10 cellular contexts compared by ENCODE assay signal in the genomic region with DNA sequence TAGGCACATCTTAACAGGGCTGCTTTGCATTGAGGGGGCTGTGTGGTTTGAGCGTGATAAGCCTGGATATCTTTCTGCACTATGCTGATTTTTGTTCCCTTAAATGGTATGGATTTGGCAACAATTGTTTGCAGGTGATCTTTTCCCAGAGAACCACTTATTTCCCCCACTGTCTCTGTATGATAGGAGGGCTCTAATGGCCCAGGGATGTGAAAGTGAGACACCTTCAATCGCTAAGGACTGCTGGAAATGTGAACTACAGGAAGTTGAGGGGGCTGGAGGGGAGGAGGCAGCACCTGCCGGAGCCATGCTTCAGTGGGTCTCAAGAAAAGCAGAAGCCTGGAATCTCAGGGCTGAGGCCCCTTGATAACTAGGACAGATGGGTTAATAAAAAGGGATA. TPM values are rescaled to one million over a fixed set of nuclear protein-coding genes. Genes with fewer than 3 reads are reported as not detected.
DNase-seq lines count a peak whose midpoint lies in the region; ATAC-seq, FAIRE-seq and TF ChIP-seq lines count a peak whose summit lies in the region.
"Had no signal": no experiment of that assay in that cellular context is flagged by ENCODE, and none has a peak within 500 bp of the region (broad histone marks: within the 10 kb centered on the region; RNA-seq: fewer than 3 reads in every experiment).

No MANE protein-coding gene starts in this region.

- no peaks in the 10 kb centered on the region for H3K27me3 Mint-ChIP-seq in stimulated activated memory B cell treated with anti-CD40 and anti-IgM and Interleukin-4, amounts not matched to agents 10 μg/mL and 1 μg/mL and 100 μg/mL, for 72 hours

- TF ChIP-seq CTCF in heart left ventricle (IDR thresholded peaks at IDR 0.05) = no peak

- peaks cover 0 to 7% (median 0%) of the 10 kb centered on the region in 12 donors for H3K9me3 ChIP-seq in heart left ventricle
- no peaks in the 10 kb centered on the region for H3K9me3 ChIP-seq in small intestine (ENCODE audit: control insufficient read depth, low read depth)

- H3K27ac ChIP-seq in heart left ventricle = no peak overlapping the region
- no peak overlapping the region for H3K27ac ChIP-seq in small intestine (ENCODE audit: low read depth in 1 of 2, low read length in 1 of 2)

- peak overlapping the region; percentile 93 for H3K27ac Mint-ChIP-seq in stimulated activated memory B cell treated with anti-CD40 and anti-IgM and Interleukin-4, amounts not matched to agents 10 μg/mL and 1 μg/mL and 100 μg/mL, for 72 hours

- H3K4me1 ChIP-seq in heart left ventricle (peaks cover 0 to 36% (median 0%) of the 10 kb centered on the region in 12 donors), small intestine (ENCODE audit: control insufficient read depth in 2 of 2, insufficient read depth in 1 of 2, low read depth in 1 of 2, low read length in 1 of 2) (peaks cover 6 to 9% of the 10 kb centered on the region in 2 donors)

- FAIRE-seq in small intestine (lab: Jason Lieb, UNC) = no peak

- H3K36me3 Mint-ChIP-seq in stimulated activated memory B cell treated with anti-CD40 and anti-IgM and Interleukin-4, amounts not matched to agents 10 μg/mL and 1 μg/mL and 100 μg/mL, for 72 hours = peaks cover 40% of the 10 kb centered on the region

- no peak for ATAC-seq in heart left ventricle
- peak; percentile 52 for ATAC-seq in HG02852 (IDR thresholded peaks at IDR 0.05; ENCODE audit: unreplicated experiment)
- peak; percentile 81 for ATAC-seq in stimulated activated memory B cell treated with anti-CD40 and anti-IgM and Interleukin-4, amounts not matched to agents 10 μg/mL and 1 μg/mL and 100 μg/mL, for 72 hours

- H3K27me3 ChIP-seq in heart left ventricle (peaks cover 0 to 13% (median 0%) of the 10 kb centered on the region in 9 donors), small intestine (ENCODE audit: control insufficient read depth in 2 of 2, insufficient read depth in 2 of 2, low read length in 2 of 2) (no peaks in the 10 kb centered on the region)

- peaks cover 95% of the 10 kb centered on the region for H3K4me1 Mint-ChIP-seq in stimulated activated memory B cell treated with anti-CD40 and anti-IgM and Interleukin-4, amounts not matched to agents 10 μg/mL and 1 μg/mL and 100 μg/mL, for 72 hours

- no peak for TF ChIP-seq POLR2A in heart left ventricle (IDR thresholded peaks at IDR 0.05)

- H3K36me3 ChIP-seq in heart left ventricle (no peaks in the 10 kb centered on the region), small intestine (ENCODE audit: control insufficient read depth in 2 of 2, insufficient read depth in 2 of 2, low read length in 2 of 2) (no peaks in the 10 kb centered on the region)

- 51 to 60% (median 52%) methylated on average over 3 of the region's 3 CpGs for WGBS in heart left ventricle, 4 donors
- WGBS in small intestine, 3 donors = 34 to 48% (median 36%) methylated on average over 3 of the region's 3 CpGs

- H3K4me3 ChIP-seq in heart left ventricle (no peak overlapping the region), small intestine (ENCODE audit: low read depth in 1 of 2, low read length in 2 of 2) (no peak overlapping the region)

- H3K4me3 Mint-ChIP-seq in stimulated activated memory B cell treated with anti-CD40 and anti-IgM and Interleukin-4, amounts not matched to agents 10 μg/mL and 1 μg/mL and 100 μg/mL, for 72 hours = peak overlapping the region; percentile 51

- DNase-seq in cardiac septum (ENCODE audit: low spot score) (peak; percentile 29), heart left ventricle (no peak), NCI-H187 treated with DMSO at 0.1 percent for 48 hours (lab: John Stamatoyannopoulos, UW) (peak; percentile 61), small intestine (no peak), NCI-H1694 (lab: John Stamatoyannopoulos, UW) (no peak)
- DNase-seq in stimulated activated CD8-positive, alpha-beta memory T cell treated with anti-CD3 and anti-CD28 coated beads, Interleukin-4, amount 100 ng/mL, for 48 hours = no peak
- DNase-seq: NCI-H446 had no signal

- intact Hi-C loops in cardiac septum (cut with DNase I) = no loop called here
- intact Hi-C loops in heart left ventricle (cut with DNase I) = no loop called here

- no peaks in the 10 kb centered on the region for H3K9me3 Mint-ChIP-seq in stimulated activated memory B cell treated with anti-CD40 and anti-IgM and Interleukin-4, amounts not matched to agents 10 μg/mL and 1 μg/mL and 100 μg/mL, for 72 hours

RNA-seq across cellular contexts. Expression of gene SYK, which starts 29.4 kb away (rescaled TPM):
- total RNA-seq in cardiac septum (4.7 TPM), heart left ventricle (10 to 100 TPM in 2 of 9 donors, 1 to 10 TPM in 7; 1.5 to 41.3 (median 3.0) TPM)
- polyA plus RNA-seq in heart left ventricle (1 to 10 TPM in 1 of 2 donors, under 1 TPM in 1; 0.53 to 1.3 TPM), small intestine (10 to 100 TPM; 29.7 to 40.9 (median 33.8) TPM)
- total RNA-seq: osteocyte had no signal

Comparison
In these comparisons a context has a peak if more than half of its experiments do, and no peak if none do; other contexts are left out.
1. DNase-seq: peak in cardiac septum (single experiment) and NCI-H187 treated with DMSO at 0.1 percent for 48 hours (single experiment); none in heart left ventricle (0 of 5), small intestine (single experiment), NCI-H1694 (single experiment) and stimulated activated CD8-positive, alpha-beta memory T cell treated with anti-CD3 and anti-CD28 coated beads, Interleukin-4, amount 100 ng/mL, for 48 hours (single experiment).
2. ATAC-seq: peak in HG02852 (single experiment) and stimulated activated memory B cell treated with anti-CD40 and anti-IgM and Interleukin-4, amounts not matched to agents 10 μg/mL and 1 μg/mL and 100 μg/mL, for 72 hours (single experiment); none in heart left ventricle (0 of 4).